In the genomic region with DNA sequence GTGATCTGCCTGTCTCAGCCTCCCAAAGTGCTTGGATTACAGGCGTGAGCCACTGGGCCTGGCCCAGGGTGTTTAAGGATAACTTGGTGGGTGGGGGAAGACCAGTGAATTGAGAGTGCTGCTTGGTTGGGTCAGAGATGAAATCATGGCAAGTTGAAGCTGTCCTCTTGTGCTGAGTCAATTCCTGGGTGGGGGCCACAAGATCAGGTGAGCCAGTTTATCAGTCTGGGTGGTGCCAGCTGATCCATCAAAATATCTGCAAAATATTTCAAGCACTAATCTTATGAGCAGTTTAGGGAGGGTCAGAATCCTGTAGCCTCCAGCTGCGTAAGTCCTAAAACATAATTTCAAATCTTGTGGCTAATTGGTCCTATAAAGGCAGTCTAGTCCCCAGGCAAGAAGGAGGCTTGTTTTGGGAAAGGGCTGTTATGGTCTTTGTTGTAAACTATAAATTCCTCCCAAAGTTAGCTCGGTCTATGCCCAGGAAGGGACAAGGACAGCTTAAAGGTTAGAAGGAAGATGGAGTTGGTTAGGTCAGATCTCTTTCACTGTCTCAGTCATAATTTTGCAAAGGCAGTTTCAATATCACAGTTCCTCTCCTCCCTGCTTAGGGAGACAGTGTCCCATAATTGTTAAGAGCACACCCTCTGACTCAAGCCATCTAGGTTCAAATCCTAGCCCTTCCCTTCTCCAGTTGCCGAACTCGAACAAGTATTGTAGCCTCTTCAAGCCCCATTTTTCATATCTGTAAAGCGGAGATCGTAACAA, we compare ENCODE assay signal across 1 cellular context.
TF ChIP-seq lines count a peak whose summit lies in the region.

No MANE protein-coding gene starts in this region.

TF ChIP-seq in K562, 482 proteins besides CTCF, POLR2A, EP300 and RAD21 (continued from another document and continues in another):
- TF ChIP-seq, protein P1, sequence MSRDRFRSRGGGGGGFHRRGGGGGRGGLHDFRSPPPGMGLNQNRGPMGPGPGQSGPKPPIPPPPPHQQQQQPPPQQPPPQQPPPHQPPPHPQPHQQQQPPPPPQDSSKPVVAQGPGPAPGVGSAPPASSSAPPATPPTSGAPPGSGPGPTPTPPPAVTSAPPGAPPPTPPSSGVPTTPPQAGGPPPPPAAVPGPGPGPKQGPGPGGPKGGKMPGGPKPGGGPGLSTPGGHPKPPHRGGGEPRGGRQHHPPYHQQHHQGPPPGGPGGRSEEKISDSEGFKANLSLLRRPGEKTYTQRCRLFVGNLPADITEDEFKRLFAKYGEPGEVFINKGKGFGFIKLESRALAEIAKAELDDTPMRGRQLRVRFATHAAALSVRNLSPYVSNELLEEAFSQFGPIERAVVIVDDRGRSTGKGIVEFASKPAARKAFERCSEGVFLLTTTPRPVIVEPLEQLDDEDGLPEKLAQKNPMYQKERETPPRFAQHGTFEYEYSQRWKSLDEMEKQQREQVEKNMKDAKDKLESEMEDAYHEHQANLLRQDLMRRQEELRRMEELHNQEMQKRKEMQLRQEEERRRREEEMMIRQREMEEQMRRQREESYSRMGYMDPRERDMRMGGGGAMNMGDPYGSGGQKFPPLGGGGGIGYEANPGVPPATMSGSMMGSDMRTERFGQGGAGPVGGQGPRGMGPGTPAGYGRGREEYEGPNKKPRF (IDR thresholded peaks at IDR 0.05; ENCODE audit: low read depth, low read length): no peak
- TF ChIP-seq, protein P2, sequence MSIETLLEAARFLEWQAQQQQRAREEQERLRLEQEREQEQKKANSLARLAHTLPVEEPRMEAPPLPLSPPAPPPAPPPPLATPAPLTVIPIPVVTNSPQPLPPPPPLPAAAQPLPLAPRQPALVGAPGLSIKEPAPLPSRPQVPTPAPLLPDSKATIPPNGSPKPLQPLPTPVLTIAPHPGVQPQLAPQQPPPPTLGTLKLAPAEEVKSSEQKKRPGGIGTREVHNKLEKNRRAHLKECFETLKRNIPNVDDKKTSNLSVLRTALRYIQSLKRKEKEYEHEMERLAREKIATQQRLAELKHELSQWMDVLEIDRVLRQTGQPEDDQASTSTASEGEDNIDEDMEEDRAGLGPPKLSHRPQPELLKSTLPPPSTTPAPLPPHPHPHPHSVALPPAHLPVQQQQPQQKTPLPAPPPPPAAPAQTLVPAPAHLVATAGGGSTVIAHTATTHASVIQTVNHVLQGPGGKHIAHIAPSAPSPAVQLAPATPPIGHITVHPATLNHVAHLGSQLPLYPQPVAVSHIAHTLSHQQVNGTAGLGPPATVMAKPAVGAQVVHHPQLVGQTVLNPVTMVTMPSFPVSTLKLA (conservative IDR thresholded peaks at IDR 0.05): no peak
- no peak for TF ChIP-seq ZNF316 (IDR thresholded peaks at IDR 0.05)
- no peak for TF ChIP-seq NR2C1 (IDR thresholded peaks at IDR 0.05)
- TF ChIP-seq NR2C1 (tag; IDR thresholded peaks at IDR 0.05): peak; percentile 77
- TF ChIP-seq SNIP1 (IDR thresholded peaks at IDR 0.05; ENCODE audit: low read depth): no peak
- TF ChIP-seq FOS (IDR thresholded peaks at IDR 0.05; ENCODE audit: extremely low read depth, insufficient read length): no peak
- TF ChIP-seq ZNF140 (CRISPR knock-in tag; IDR thresholded peaks at IDR 0.05): no peak
- no peak for TF ChIP-seq ZNF444 (CRISPR knock-in tag; IDR thresholded peaks at IDR 0.05)
- TF ChIP-seq, protein P3, sequence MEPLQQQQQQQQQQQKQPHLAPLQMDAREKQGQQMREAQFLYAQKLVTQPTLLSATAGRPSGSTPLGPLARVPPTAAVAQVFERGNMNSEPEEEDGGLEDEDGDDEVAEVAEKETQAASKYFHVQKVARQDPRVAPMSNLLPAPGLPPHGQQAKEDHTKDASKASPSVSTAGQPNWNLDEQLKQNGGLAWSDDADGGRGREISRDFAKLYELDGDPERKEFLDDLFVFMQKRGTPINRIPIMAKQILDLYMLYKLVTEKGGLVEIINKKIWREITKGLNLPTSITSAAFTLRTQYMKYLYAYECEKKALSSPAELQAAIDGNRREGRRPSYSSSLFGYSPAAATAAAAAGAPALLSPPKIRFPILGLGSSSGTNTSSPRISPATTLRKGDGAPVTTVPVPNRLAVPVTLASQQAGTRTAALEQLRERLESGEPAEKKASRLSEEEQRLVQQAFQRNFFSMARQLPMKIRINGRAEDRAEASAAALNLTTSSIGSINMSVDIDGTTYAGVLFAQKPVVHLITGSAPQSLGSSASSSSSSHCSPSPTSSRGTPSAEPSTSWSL (CRISPR knock-in tag; IDR thresholded peaks at IDR 0.05; ENCODE audit: borderline replicate concordance): no peak
- TF ChIP-seq, protein P4, sequence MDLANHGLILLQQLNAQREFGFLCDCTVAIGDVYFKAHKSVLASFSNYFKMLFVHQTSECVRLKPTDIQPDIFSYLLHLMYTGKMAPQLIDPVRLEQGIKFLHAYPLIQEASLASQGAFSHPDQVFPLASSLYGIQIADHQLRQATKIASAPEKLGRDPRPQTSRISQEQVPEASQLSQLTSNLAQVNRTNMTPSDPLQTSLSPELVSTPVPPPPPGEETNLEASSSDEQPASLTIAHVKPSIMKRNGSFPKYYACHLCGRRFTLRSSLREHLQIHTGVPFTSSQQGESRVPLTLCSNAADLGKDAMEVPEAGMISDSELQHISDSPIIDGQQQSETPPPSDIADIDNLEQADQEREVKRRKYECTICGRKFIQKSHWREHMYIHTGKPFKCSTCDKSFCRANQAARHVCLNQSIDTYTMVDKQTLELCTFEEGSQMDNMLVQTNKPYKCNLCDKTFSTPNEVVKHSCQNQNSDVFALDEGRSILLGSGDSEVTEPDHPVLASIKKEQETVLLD (IDR thresholded peaks at IDR 0.05): no peak
- peak; percentile 7; the same call in 1 of the 2 replicates for TF ChIP-seq ZNF239 (CRISPR knock-in tag; IDR thresholded peaks at IDR 0.05)
- TF ChIP-seq ZNF699 (CRISPR knock-in tag; IDR thresholded peaks at IDR 0.05; ENCODE audit: insufficient replicate concordance): no peak
- TF ChIP-seq ZNF354B (CRISPR knock-in tag; IDR thresholded peaks at IDR 0.05): peak; percentile 57; the same call in 1 of the 2 replicates
- TF ChIP-seq CBX5 (IDR thresholded peaks at IDR 0.05; ENCODE audit: borderline replicate concordance, low read depth): no peak
- TF ChIP-seq ZFP30 (CRISPR knock-in tag; IDR thresholded peaks at IDR 0.05; ENCODE audit: borderline replicate concordance): no peak
- no peak for TF ChIP-seq ZNF23 (CRISPR knock-in tag; IDR thresholded peaks at IDR 0.05)
- TF ChIP-seq, protein P5, sequence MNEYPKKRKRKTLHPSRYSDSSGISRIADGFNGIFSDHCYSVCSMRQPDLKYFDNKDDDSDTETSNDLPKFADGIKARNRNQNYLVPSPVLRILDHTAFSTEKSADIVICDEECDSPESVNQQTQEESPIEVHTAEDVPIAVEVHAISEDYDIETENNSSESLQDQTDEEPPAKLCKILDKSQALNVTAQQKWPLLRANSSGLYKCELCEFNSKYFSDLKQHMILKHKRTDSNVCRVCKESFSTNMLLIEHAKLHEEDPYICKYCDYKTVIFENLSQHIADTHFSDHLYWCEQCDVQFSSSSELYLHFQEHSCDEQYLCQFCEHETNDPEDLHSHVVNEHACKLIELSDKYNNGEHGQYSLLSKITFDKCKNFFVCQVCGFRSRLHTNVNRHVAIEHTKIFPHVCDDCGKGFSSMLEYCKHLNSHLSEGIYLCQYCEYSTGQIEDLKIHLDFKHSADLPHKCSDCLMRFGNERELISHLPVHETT (CRISPR knock-in tag; conservative IDR thresholded peaks at IDR 0.05 in 1 of 2, IDR thresholded peaks at IDR 0.05 in 1 of 2): peak in 1 of 2 experiments; percentile 19; a peak in 1 of 4 replicates
- TF ChIP-seq, protein P6, sequence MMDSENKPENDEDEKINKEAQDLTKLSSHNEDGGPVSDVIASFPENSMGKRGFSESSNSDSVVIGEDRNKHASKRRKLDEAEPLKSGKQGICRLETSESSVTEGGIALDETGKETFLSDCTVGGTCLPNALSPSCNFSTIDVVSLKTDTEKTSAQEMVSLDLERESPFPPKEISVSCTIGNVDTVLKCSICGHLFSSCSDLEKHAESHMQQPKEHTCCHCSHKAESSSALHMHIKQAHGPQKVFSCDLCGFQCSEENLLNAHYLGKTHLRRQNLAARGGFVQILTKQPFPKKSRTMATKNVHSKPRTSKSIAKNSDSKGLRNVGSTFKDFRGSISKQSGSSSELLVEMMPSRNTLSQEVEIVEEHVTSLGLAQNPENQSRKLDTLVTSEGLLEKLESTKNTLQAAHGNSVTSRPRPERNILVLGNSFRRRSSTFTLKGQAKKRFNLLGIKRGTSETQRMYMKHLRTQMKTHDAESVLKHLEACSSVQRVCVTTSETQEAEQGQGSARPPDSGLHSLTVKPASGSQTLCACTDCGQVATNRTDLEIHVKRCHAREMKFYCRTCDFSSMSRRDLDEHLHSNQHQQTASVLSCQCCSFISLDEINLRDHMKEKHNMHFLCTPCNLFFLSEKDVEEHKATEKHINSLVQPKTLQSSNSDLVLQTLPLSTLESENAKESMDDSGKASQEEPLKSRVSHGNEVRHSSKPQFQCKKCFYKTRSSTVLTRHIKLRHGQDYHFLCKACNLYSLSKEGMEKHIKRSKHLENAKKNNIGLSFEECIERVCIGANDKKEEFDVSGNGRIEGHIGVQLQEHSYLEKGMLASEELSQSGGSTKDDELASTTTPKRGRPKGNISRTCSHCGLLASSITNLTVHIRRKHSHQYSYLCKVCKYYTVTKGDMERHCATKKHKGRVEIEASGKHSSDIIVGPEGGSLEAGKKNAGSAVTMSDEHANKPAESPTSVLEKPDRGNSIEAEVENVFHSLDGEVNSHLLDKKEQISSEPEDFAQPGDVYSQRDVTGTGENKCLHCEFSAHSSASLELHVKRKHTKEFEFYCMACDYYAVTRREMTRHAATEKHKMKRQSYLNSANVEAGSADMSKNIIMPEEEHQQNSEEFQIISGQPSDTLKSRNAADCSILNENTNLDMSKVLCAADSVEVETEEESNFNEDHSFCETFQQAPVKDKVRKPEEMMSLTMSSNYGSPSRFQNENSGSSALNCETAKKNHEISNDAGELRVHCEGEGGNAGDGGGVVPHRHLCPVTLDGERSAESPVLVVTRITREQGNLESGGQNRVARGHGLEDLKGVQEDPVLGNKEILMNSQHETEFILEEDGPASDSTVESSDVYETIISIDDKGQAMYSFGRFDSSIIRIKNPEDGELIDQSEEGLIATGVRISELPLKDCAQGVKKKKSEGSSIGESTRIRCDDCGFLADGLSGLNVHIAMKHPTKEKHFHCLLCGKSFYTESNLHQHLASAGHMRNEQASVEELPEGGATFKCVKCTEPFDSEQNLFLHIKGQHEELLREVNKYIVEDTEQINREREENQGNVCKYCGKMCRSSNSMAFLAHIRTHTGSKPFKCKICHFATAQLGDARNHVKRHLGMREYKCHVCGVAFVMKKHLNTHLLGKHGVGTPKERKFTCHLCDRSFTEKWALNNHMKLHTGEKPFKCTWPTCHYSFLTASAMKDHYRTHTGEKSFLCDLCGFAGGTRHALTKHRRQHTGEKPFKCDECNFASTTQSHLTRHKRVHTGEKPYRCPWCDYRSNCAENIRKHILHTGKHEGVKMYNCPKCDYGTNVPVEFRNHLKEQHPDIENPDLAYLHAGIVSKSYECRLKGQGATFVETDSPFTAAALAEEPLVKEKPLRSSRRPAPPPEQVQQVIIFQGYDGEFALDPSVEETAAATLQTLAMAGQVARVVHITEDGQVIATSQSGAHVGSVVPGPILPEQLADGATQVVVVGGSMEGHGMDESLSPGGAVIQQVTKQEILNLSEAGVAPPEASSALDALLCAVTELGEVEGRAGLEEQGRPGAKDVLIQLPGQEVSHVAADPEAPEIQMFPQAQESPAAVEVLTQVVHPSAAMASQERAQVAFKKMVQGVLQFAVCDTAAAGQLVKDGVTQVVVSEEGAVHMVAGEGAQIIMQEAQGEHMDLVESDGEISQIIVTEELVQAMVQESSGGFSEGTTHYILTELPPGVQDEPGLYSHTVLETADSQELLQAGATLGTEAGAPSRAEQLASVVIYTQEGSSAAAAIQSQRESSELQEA (IDR thresholded peaks at IDR 0.05; ENCODE audit: low read depth): no peak
- TF ChIP-seq E2F3 (CRISPR knock-in tag; IDR thresholded peaks at IDR 0.05): no peak; the same call in 1 of the 2 replicates
- no peak for TF ChIP-seq NFE2 (IDR thresholded peaks at IDR 0.05; ENCODE audit: low read depth)
- no peak for TF ChIP-seq ZNF232 (CRISPR knock-in tag; IDR thresholded peaks at IDR 0.05)
- TF ChIP-seq EGR1 (conservative IDR thresholded peaks at IDR 0.05): no peak
- no peak for TF ChIP-seq BHLHE40 (IDR thresholded peaks at IDR 0.05; ENCODE audit: low read length)
- TF ChIP-seq IRF2 (CRISPR knock-in tag; IDR thresholded peaks at IDR 0.05): no peak
- no peak for TF ChIP-seq TAF1 (IDR thresholded peaks at IDR 0.05; ENCODE audit: control insufficient read depth, extremely low read depth, insufficient read depth, low read length, severe bottlenecking)
- no peak for TF ChIP-seq ZBTB17 (CRISPR knock-in tag; IDR thresholded peaks at IDR 0.05)
- no peak for TF ChIP-seq ELF4 (CRISPR knock-in tag; IDR thresholded peaks at IDR 0.05)
- TF ChIP-seq, protein P7, sequence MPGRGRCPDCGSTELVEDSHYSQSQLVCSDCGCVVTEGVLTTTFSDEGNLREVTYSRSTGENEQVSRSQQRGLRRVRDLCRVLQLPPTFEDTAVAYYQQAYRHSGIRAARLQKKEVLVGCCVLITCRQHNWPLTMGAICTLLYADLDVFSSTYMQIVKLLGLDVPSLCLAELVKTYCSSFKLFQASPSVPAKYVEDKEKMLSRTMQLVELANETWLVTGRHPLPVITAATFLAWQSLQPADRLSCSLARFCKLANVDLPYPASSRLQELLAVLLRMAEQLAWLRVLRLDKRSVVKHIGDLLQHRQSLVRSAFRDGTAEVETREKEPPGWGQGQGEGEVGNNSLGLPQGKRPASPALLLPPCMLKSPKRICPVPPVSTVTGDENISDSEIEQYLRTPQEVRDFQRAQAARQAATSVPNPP (IDR thresholded peaks at IDR 0.05; ENCODE audit: borderline replicate concordance, insufficient read depth, insufficient read length): no peak
- TF ChIP-seq DPF2 (IDR thresholded peaks at IDR 0.05): no peak
- TF ChIP-seq RBM17 (IDR thresholded peaks at IDR 0.05; ENCODE audit: borderline replicate concordance, low read depth, low read length): no peak
- TF ChIP-seq SRSF9 (IDR thresholded peaks at IDR 0.05; ENCODE audit: borderline replicate concordance, low read depth, low read length): no peak
- no peak for TF ChIP-seq ZNF830 (CRISPR knock-in tag; IDR thresholded peaks at IDR 0.05)
- peak; percentile 69; the same call in 1 of the 2 replicates for TF ChIP-seq ZNF41 (CRISPR knock-in tag; conservative IDR thresholded peaks at IDR 0.05)
- TF ChIP-seq CBX2 (IDR thresholded peaks at IDR 0.05; ENCODE audit: insufficient read depth, low read length, poor library complexity, severe bottlenecking): no peak
- peak; percentile 74 for TF ChIP-seq SMAD4 (CRISPR knock-in tag; conservative IDR thresholded peaks at IDR 0.05)
- no peak for TF ChIP-seq TCF7 (IDR thresholded peaks at IDR 0.05; ENCODE audit: borderline replicate concordance)
- TF ChIP-seq ZNF507 (tag; conservative IDR thresholded peaks at IDR 0.05): no peak
- TF ChIP-seq CC2D1A (IDR thresholded peaks at IDR 0.05): no peak
- no peak for TF ChIP-seq STAT5A (IDR thresholded peaks at IDR 0.05; ENCODE audit: borderline replicate concordance, low read length)
- no peak for TF ChIP-seq PURB (CRISPR knock-in tag; IDR thresholded peaks at IDR 0.05; ENCODE audit: low read depth)
- TF ChIP-seq HIVEP1 (CRISPR knock-in tag; IDR thresholded peaks at IDR 0.05): 0 out of 2 replicates have a peak, but pooled peaks have one; percentile 23
- TF ChIP-seq BRF1 (IDR thresholded peaks at IDR 0.05; ENCODE audit: borderline replicate concordance, extremely low read depth, insufficient read length): no peak
- TF ChIP-seq, protein P8, sequence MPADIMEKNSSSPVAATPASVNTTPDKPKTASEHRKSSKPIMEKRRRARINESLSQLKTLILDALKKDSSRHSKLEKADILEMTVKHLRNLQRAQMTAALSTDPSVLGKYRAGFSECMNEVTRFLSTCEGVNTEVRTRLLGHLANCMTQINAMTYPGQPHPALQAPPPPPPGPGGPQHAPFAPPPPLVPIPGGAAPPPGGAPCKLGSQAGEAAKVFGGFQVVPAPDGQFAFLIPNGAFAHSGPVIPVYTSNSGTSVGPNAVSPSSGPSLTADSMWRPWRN (IDR thresholded peaks at IDR 0.05; ENCODE audit: low read depth): no peak
